ENCODE assay signal across 8 cellular contexts in the genomic region with DNA sequence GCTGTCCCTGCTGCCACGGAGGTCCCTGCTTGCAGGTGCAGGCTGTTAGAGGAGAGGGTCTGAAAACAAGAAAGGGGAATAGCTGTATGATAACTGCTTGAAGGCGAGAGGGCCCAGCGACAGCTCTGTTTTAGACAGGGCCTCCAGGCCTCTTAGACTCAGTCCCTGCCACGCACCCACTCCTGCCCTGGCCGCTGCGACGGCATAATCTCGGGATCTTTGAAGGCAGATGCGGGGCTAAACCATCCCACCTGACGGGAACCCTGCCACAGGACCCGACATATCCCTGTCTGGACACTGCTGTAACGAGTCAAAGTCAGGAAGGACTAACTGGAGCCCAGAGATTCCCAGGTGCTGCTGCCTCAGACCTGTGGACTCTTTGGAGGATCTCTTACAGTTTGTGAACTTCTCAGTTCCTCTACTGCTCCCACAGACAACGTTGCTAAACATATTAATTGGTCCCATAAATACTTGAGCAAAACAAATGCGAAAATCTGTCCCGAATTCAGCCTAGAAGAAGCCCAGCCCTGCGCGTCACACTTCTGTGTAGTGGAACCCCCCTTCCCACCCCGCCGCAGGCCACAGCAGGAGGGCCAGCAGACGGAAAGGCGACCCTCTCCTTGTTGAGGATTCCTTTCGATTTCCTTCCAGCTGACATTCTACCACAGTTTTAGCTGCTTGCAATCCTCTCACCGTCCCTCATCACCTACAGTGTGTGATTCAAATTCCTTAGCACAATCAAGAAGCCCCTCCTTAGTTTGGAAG. TPM values are rescaled to one million over a fixed set of nuclear protein-coding genes. Genes with fewer than 3 reads are reported as not detected.
DNase-seq lines count a peak whose midpoint lies in the region; ATAC-seq, FAIRE-seq and TF ChIP-seq lines count a peak whose summit lies in the region.

No MANE protein-coding gene starts in this region.

- ATAC-seq in GM19395 (IDR thresholded peaks at IDR 0.05; ENCODE audit: unreplicated experiment) (peak; percentile 8), K562 (peak; percentile 18)

- peaks cover 11 to 34% (median 23%) of the 10 kb centered on the region in 11 experiments for H3K36me3 ChIP-seq in BLaER1 treated with 17β-estradiol and CSF1 and Interleukin-3, amounts not matched to agents 10 nM and 100 nM
- peaks cover 43% of the 10 kb centered on the region for H3K36me3 ChIP-seq in K562 (ENCODE audit: control insufficient read depth, insufficient read depth, low read length)
- H3K36me3 ChIP-seq in kidney epithelial cell (ENCODE audit: control insufficient read depth, insufficient read depth, low read length), result no peaks in the 10 kb centered on the region
- peaks cover 0 to 10% (median 8%) of the 10 kb centered on the region in 5 donors for H3K36me3 ChIP-seq in subcutaneous abdominal adipose tissue (ENCODE audit: control insufficient read depth in 5 of 5, insufficient read depth in 5 of 5, low read length in 5 of 5)

- DNase-seq in HT-29 (ENCODE audit: low spot score), result peak; percentile 19
- DNase-seq in K562 (ENCODE audit: extremely low read depth in 1 of 4, low spot score in 3 of 4), result peak in 1 of 4 experiments; percentile 14
- DNase-seq in kidney epithelial cell (ENCODE audit: low read depth), result no peak
- no peak for DNase-seq in GM10266 (ENCODE audit: extremely low spot score)
- DNase-seq in RCC 7860 (ENCODE audit: low spot score), result no peak

- TSS peak; percentile 36 for BruUV-seq in K562 (replicated peaks; lab: Mats Ljungman, UMichigan)

- H3K4me1 ChIP-seq in BLaER1 treated with 17β-estradiol and CSF1 and Interleukin-3, amounts not matched to agents 10 nM and 100 nM, result peaks cover 44 to 70% (median 56%) of the 10 kb centered on the region in 10 experiments
- H3K4me1 ChIP-seq in K562 (replicated peaks in 1 of 2; ENCODE audit: control insufficient read depth in 2 of 2, insufficient read depth in 2 of 2, low read length in 2 of 2) (peaks cover 20 to 31% of the 10 kb centered on the region in 2 experiments; a peak in 4 of 5 replicates), subcutaneous abdominal adipose tissue (ENCODE audit: control insufficient read depth in 5 of 5, insufficient read depth in 5 of 5, low read length in 5 of 5) (peaks cover 20 to 61% (median 59%) of the 10 kb centered on the region in 5 donors)

- H3K27me3 ChIP-seq in BLaER1 treated with 17β-estradiol and CSF1 and Interleukin-3, amounts not matched to agents 10 nM and 100 nM, result no peaks in the 10 kb centered on the region
- H3K27me3 ChIP-seq in K562 (ENCODE audit: control insufficient read depth in 2 of 2, insufficient read depth in 2 of 2, low read length in 2 of 2), result no peaks in the 10 kb centered on the region
- H3K27me3 ChIP-seq in kidney epithelial cell (ENCODE audit: control insufficient read depth, insufficient read depth, low read length), result no peaks in the 10 kb centered on the region
- no peaks in the 10 kb centered on the region for H3K27me3 ChIP-seq in subcutaneous abdominal adipose tissue (ENCODE audit: control insufficient read depth in 5 of 5, insufficient read depth in 4 of 5, low read length in 5 of 5)

- CTCF ChIA-PET in K562 (lab: Yijun Ruan, JAX; ENCODE audit: low intra/inter-chr PET ratio), result no interaction called here

- peak overlapping the region; percentile 92 to 99 (median 94) for H3K27ac ChIP-seq in BLaER1 treated with 17β-estradiol and CSF1 and Interleukin-3, amounts not matched to agents 10 nM and 100 nM
- H3K27ac ChIP-seq in K562 (ENCODE audit: extremely low read depth, low read depth, low read length), result peak overlapping the region; percentile 98
- H3K27ac ChIP-seq in subcutaneous abdominal adipose tissue (ENCODE audit: low read depth, low read length), result peak overlapping the region; percentile 94

- no peak for TF ChIP-seq CTCF in K562 (IDR thresholded peaks at IDR 0.05 in 2 of 3, conservative IDR thresholded peaks at IDR 0.05 in 1 of 3; ENCODE audit: insufficient read depth in 2 of 3, low read depth in 1 of 3, low read length in 3 of 3)
- TF ChIP-seq CTCF in kidney epithelial cell (IDR thresholded peaks at IDR 0.05; ENCODE audit: insufficient read depth, low read length, poor library complexity, severe bottlenecking), result no peak
- no peak for TF ChIP-seq CTCF in GM10266 (IDR thresholded peaks at IDR 0.05; ENCODE audit: control insufficient read depth, insufficient read depth, low read depth, missing control alignments)

- TF ChIP-seq RAD21 in K562 (CRISPR knock-in tag; conservative IDR thresholded peaks at IDR 0.05 in 1 of 2, IDR thresholded peaks at IDR 0.05 in 1 of 2), result no peak

- H3K9me1 ChIP-seq in K562 (ENCODE audit: control insufficient read depth, insufficient read depth, low read length), result no peaks in the 10 kb centered on the region

- peak overlapping the region; percentile 90 to 100 (median 96) for H3K9ac ChIP-seq in BLaER1 treated with 17β-estradiol and CSF1 and Interleukin-3, amounts not matched to agents 10 nM and 100 nM
- H3K9ac ChIP-seq in K562 (ENCODE audit: insufficient read depth in 1 of 2, low read depth in 2 of 2, low read length in 2 of 2), result peak overlapping the region; percentile 97 to 99
- H3K9ac ChIP-seq in subcutaneous abdominal adipose tissue (ENCODE audit: low read length in 5 of 5), result peak overlapping the region; percentile 93 to 97 (median 95)

- POLR2A ChIA-PET in K562 (lab: Yijun Ruan, JAX), result interaction anchor here (0.5 to 5.1 kb wide), 5 partner anchors 8 to 166 kb away, joined by 3 to 22 read pairs (median 4); no protein-coding TSS in a partner anchor

- WGBS in K562 (ENCODE audit: insufficient coverage, low coverage, missing lambda C conversion rate), result under 1% methylated on average over 21 of the region's 23 CpGs

- peaks cover 86% of the 10 kb centered on the region for H3K79me2 ChIP-seq in K562 (ENCODE audit: control insufficient read depth, insufficient read depth, low read length)

- TF ChIP-seq POLR2A in K562 (conservative IDR thresholded peaks at IDR 0.05), result peak; percentile 2; the same call in 1 of the 2 replicates

- TF ChIP-seq EP300 in K562 (IDR thresholded peaks at IDR 0.05; ENCODE audit: low read length), result no peak

- no peak for FAIRE-seq in K562 (lab: Jason Lieb, UNC)
- FAIRE-seq in RCC 7860 (lab: Jason Lieb, UNC), result no peak

- peak overlapping the region; percentile 90 to 98 (median 94) for H3K4me2 ChIP-seq in BLaER1 treated with 17β-estradiol and CSF1 and Interleukin-3, amounts not matched to agents 10 nM and 100 nM
- H3K4me2 ChIP-seq in K562 (ENCODE audit: insufficient read depth, low read length), result peak overlapping the region; percentile 94

- in situ Hi-C loops in K562 (cut with MboI), result no loop called here

- peaks cover 31 to 57% (median 37%) of the 10 kb centered on the region in 11 experiments for H4K20me1 ChIP-seq in BLaER1 treated with 17β-estradiol and CSF1 and Interleukin-3, amounts not matched to agents 10 nM and 100 nM
- H4K20me1 ChIP-seq in K562 (replicated peaks; ENCODE audit: control insufficient read depth, insufficient read depth, low read length), result peaks cover 13% of the 10 kb centered on the region

- H2AFZ ChIP-seq in K562 (ENCODE audit: low read depth, low read length), result peak overlapping the region; percentile 89

- intact Hi-C loops in K562 (cut with micrococcal nuclease), result loop anchor here (5.0 kb wide), 1 partner anchor 88 kb away; a partner anchor contains a TSS

- H3K4me3 ChIP-seq in BLaER1 treated with 17β-estradiol and CSF1 and Interleukin-3, amounts not matched to agents 10 nM and 100 nM, result peak overlapping the region; percentile 78 to 100 (median 93)
- H3K4me3 ChIP-seq in K562 (peak overlapping the region; percentile 96), kidney epithelial cell (ENCODE audit: low read depth, low read length) (peak overlapping the region; percentile 76), subcutaneous abdominal adipose tissue (ENCODE audit: low read depth in 1 of 5, low read length in 5 of 5) (peak overlapping the region; percentile 71 to 96 (median 89))

- no peaks in the 10 kb centered on the region for H3K9me3 ChIP-seq in BLaER1 treated with 17β-estradiol and CSF1 and Interleukin-3, amounts not matched to agents 10 nM and 100 nM (replicated peaks in 1 of 11)
- H3K9me3 ChIP-seq in K562 (replicated peaks; ENCODE audit: control insufficient read depth, insufficient read depth, low read depth, low read length), result no peaks in the 10 kb centered on the region
- H3K9me3 ChIP-seq in subcutaneous abdominal adipose tissue (ENCODE audit: control insufficient read depth in 5 of 5, low read length in 5 of 5), result no peaks in the 10 kb centered on the region

RNA-seq across cellular contexts. Expression of a gene that starts 1.0 kb away (rescaled TPM):
- total RNA-seq in HT-29 (2014; rRNA removed; shearing (Covaris generic)), result 34.1 and 36.5 TPM in 2 replicates
- 22.4 and 35.6 TPM in 2 replicates for total RNA-seq in K562 (2011; cell fraction: chromatin; rRNA removed; ENCODE audit: low replicate concordance)
- 30.8 and 34.7 TPM in 2 replicates for total RNA-seq in K562 (2011; cell fraction: nucleolus; rRNA removed)
- total RNA-seq in K562 (2011; cell fraction: nucleoplasm; rRNA removed), result 28.2 and 29.8 TPM in 2 replicates
- total RNA-seq in K562 (2014; rRNA removed), result 27.5 and 35.4 TPM in 2 replicates
- total RNA-seq in K562 (2014; rRNA removed; fragmentation: Illumina TruSeq; extraction: Trizol), result 9.4 and 12.0 TPM in 2 replicates
- 17.8 and 18.7 TPM in 2 replicates for total RNA-seq in K562 (2015; rRNA removed; fragmentation: Illumina TruSeq; extraction: Trizol)
- total RNA-seq in K562 (2021), result 28.3 and 30.0 TPM in 2 replicates
- polyA plus RNA-seq in K562 (2011; rRNA removed), result 32.2 and 37.5 TPM in 2 replicates
- polyA plus RNA-seq in K562 (2011; cell fraction: cytosol; rRNA removed), result 53.5 and 101 TPM in 2 replicates
- polyA plus RNA-seq in K562 (2011; cell fraction: nucleus; rRNA removed), result 22.5 and 25.5 TPM in 2 replicates
- polyA plus RNA-seq in K562 (2012), result 17.5 and 27.9 TPM in 2 replicates
- polyA plus RNA-seq in K562 (2014; fragmentation: Illumina TruSeq; extraction: Trizol), result 33.4 and 35.1 TPM in 2 replicates
- polyA plus RNA-seq in K562 (2014; fragmentation: Nextera tagmentation; extraction: Ambion mirVana), result 10 to 100 TPM; 17.4 to 31.9 TPM
- polyA plus RNA-seq in K562 (2014; rRNA removed), result 40.7 and 41.5 TPM in 2 replicates
- polyA minus RNA-seq in K562 (2011; rRNA and poly(A)+ RNA removed), result 16.0 and 21.8 TPM in 2 replicates
- polyA minus RNA-seq in K562 (2011; cell fraction: cytosol; rRNA and poly(A)+ RNA removed), result 13.1 and 16.8 TPM in 2 replicates
- 11.2 and 18.2 TPM in 2 replicates for polyA minus RNA-seq in K562 (2011; cell fraction: nucleus; rRNA and poly(A)+ RNA removed)
- 21.6 and 24.3 TPM in 2 replicates for total RNA-seq in kidney epithelial cell

RNA-seq across cellular contexts. Expression of a gene that starts 38.3 kb away (rescaled TPM):
- total RNA-seq in HT-29 (2014; rRNA removed; shearing (Covaris generic)), result 0.97 and 1.1 TPM in 2 replicates
- 1.9 and 6.9 TPM in 2 replicates for total RNA-seq in K562 (2011; cell fraction: chromatin; rRNA removed; ENCODE audit: low replicate concordance)
- 5.3 and 5.5 TPM in 2 replicates for total RNA-seq in K562 (2011; cell fraction: nucleolus; rRNA removed)
- 3.2 and 3.4 TPM in 2 replicates for total RNA-seq in K562 (2011; cell fraction: nucleoplasm; rRNA removed)
- total RNA-seq in K562 (2014; rRNA removed), result 2.3 and 2.9 TPM in 2 replicates
- 0.55 and 0.61 TPM in 2 replicates for total RNA-seq in K562 (2014; rRNA removed; fragmentation: Illumina TruSeq; extraction: Trizol)
- total RNA-seq in K562 (2015; rRNA removed; fragmentation: Illumina TruSeq; extraction: Trizol), result 0.65 and 0.72 TPM in 2 replicates
- total RNA-seq in K562 (2021), result 5.4 TPM in 2 replicates
- polyA plus RNA-seq in K562 (2011; rRNA removed), result 1.6 and 2.3 TPM in 2 replicates
- polyA plus RNA-seq in K562 (2011; cell fraction: cytosol; rRNA removed), result 3.1 and 4.2 TPM in 2 replicates
- polyA plus RNA-seq in K562 (2011; cell fraction: nucleus; rRNA removed), result 1.5 and 2.5 TPM in 2 replicates
- polyA plus RNA-seq in K562 (2012), result 2.5 and 8.0 TPM in 2 replicates
- polyA plus RNA-seq in K562 (2014; fragmentation: Illumina TruSeq; extraction: Trizol), result 3.7 and 4.5 TPM in 2 replicates
- under 1 TPM; 0.24 to 0.52 TPM for polyA plus RNA-seq in K562 (2014; fragmentation: Nextera tagmentation; extraction: Ambion mirVana)
- 3.7 and 4.2 TPM in 2 replicates for polyA plus RNA-seq in K562 (2014; rRNA removed)
- polyA minus RNA-seq in K562 (2011; rRNA and poly(A)+ RNA removed), result 0.90 and 1.3 TPM in 2 replicates
- 1.9 and 3.1 TPM in 2 replicates for polyA minus RNA-seq in K562 (2011; cell fraction: cytosol; rRNA and poly(A)+ RNA removed)
- 2.3 and 2.9 TPM in 2 replicates for polyA minus RNA-seq in K562 (2011; cell fraction: nucleus; rRNA and poly(A)+ RNA removed)
- 15.2 and 16.8 TPM in 2 replicates for total RNA-seq in kidney epithelial cell
